ENCODE assay signal across 21 cellular contexts in genomic region chr16:76293980-76294690, GRCh38. TPM values are rescaled to one million over a fixed set of nuclear protein-coding genes. Genes with fewer than 3 reads are reported as not detected.
"Had no signal": no experiment of that assay in that cellular context is flagged by ENCODE, and none has a peak within 500 bp of the region (broad histone marks: within the 10 kb centered on the region; RNA-seq: fewer than 3 reads in every experiment).

No MANE protein-coding gene starts in this region.

- H3K27me3 Mint-ChIP-seq: activated CD4-positive, alpha-beta T cell treated with anti-CD3 and anti-CD28 coated beads, Interleukin-2, amount 10 ng/mL, durations not matched to agents 24 days and 14 days; activated CD8-positive, alpha-beta T cell treated with anti-CD3 and anti-CD28 coated beads for 36 hours; activated naive CD8-positive, alpha-beta T cell treated with anti-CD3 and anti-CD28 coated beads, Interleukin-2, amount 10 ng/mL, durations not matched to agents 7 days and 5 days; activated T-cell treated with anti-CD3 and anti-CD28 coated beads, Interleukin-2, amount 50 U/mL, for 24 hours; dendritic cell treated with granulocyte-macrophage colony-stimulating factor and Interleukin-4, amounts not matched to agents 40 ng/mL and 50 ng/mL, for 4 days had no signal

- H3K9me3 ChIP-seq: breast epithelium, esophagus muscularis mucosa, tibial nerve had no signal

- DNase-seq: activated CD4-positive, alpha-beta T cell treated with anti-CD3 and anti-CD28 coated beads, Interleukin-2, amount 10 ng/mL, durations not matched to agents 24 days and 14 days; activated CD8-positive, alpha-beta T cell treated with anti-CD3 and anti-CD28 coated beads for 36 hours; activated naive CD4-positive, alpha-beta T cell treated with Interleukin-2 at 50 U/mL for 16 hours; activated naive CD8-positive, alpha-beta T cell treated with anti-CD3 and anti-CD28 coated beads, Interleukin-2, amount 10 ng/mL, durations not matched to agents 7 days and 5 days; activated T-cell treated with anti-CD3 and anti-CD28 coated beads, Interleukin-2, amount 50 U/mL, for 24 hours; anterior cingulate cortex; effector CD8-positive, alpha-beta T cell; hippocampal formation; occipital lobe; stimulated activated naive CD8-positive, alpha-beta T cell treated with anti-CD3 and anti-CD28 coated beads, Interleukin-15, Interleukin-2, amounts not matched to agents 100 U/mL and 50 U/mL, for 24 hours had no signal

- H3K27ac ChIP-seq: breast epithelium, esophagus muscularis mucosa, foreskin keratinocyte, skin epidermis, tibial nerve had no signal

- H3K9me3 Mint-ChIP-seq: dendritic cell treated with granulocyte-macrophage colony-stimulating factor and Interleukin-4, amounts not matched to agents 40 ng/mL and 50 ng/mL, for 4 days; mesothelial cell of epicardium had no signal

- H3K4me1 Mint-ChIP-seq: activated CD4-positive, alpha-beta T cell treated with anti-CD3 and anti-CD28 coated beads, Interleukin-2, amount 10 ng/mL, durations not matched to agents 24 days and 14 days; activated naive CD8-positive, alpha-beta T cell treated with anti-CD3 and anti-CD28 coated beads, Interleukin-2, amount 10 ng/mL, durations not matched to agents 7 days and 5 days had no signal

- H3K36me3 Mint-ChIP-seq: activated naive CD8-positive, alpha-beta T cell treated with anti-CD3 and anti-CD28 coated beads, Interleukin-2, amount 10 ng/mL, durations not matched to agents 7 days and 5 days; mesothelial cell of epicardium had no signal

- H3K4me1 ChIP-seq: breast epithelium, esophagus muscularis mucosa, foreskin keratinocyte had no signal

- H3K27ac Mint-ChIP-seq: activated CD4-positive, alpha-beta T cell treated with anti-CD3 and anti-CD28 coated beads, Interleukin-2, amount 10 ng/mL, durations not matched to agents 24 days and 14 days; activated CD8-positive, alpha-beta T cell treated with anti-CD3 and anti-CD28 coated beads for 36 hours; activated naive CD8-positive, alpha-beta T cell treated with anti-CD3 and anti-CD28 coated beads, Interleukin-2, amount 10 ng/mL, durations not matched to agents 7 days and 5 days; activated T-cell treated with anti-CD3 and anti-CD28 coated beads, Interleukin-2, amount 50 U/mL, for 24 hours; activated T-helper 2 cell treated with anti-CD3 and anti-CD28 coated beads, Interferon-gamma antibody, Interleukin-2, Interleukin-4, amounts not matched to agents 10 μg/mL and 5 μg/mL and 100 μg/mL, durations not matched to agents 14 hours and 24 hours and 36 hours; dendritic cell treated with granulocyte-macrophage colony-stimulating factor and Interleukin-4, amounts not matched to agents 40 ng/mL and 50 ng/mL, for 4 days; mesothelial cell of epicardium; T-helper 1 cell treated with Interleukin-12 subunit alpha and Interleukin-12 subunit beta and Interleukin-4 antibody, amounts not matched to agents 30 μg/mL and 1 μg/mL, for 36 hours had no signal

- H3K27me3 ChIP-seq: breast epithelium, esophagus muscularis mucosa, foreskin keratinocyte, tibial nerve had no signal

- H3K4me3 ChIP-seq: breast epithelium, esophagus muscularis mucosa, lung, skin epidermis, tibial nerve had no signal

- ATAC-seq: activated CD8-positive, alpha-beta T cell treated with anti-CD3 and anti-CD28 coated beads for 36 hours; foreskin keratinocyte; left lobe of liver; stimulated activated naive CD8-positive, alpha-beta T cell treated with anti-CD3 and anti-CD28 coated beads, Interleukin-15, Interleukin-2, amounts not matched to agents 100 U/mL and 50 U/mL, for 24 hours had no signal

- H3K36me3 ChIP-seq: breast epithelium, esophagus muscularis mucosa, tibial nerve had no signal

- H3K4me3 Mint-ChIP-seq: activated CD4-positive, alpha-beta T cell treated with anti-CD3 and anti-CD28 coated beads, Interleukin-2, amount 10 ng/mL, durations not matched to agents 24 days and 14 days; activated CD8-positive, alpha-beta T cell treated with anti-CD3 and anti-CD28 coated beads for 36 hours; activated naive CD8-positive, alpha-beta T cell treated with anti-CD3 and anti-CD28 coated beads, Interleukin-2, amount 10 ng/mL, durations not matched to agents 7 days and 5 days; activated T-cell treated with anti-CD3 and anti-CD28 coated beads, Interleukin-2, amount 50 U/mL, for 24 hours; dendritic cell treated with granulocyte-macrophage colony-stimulating factor and Interleukin-4, amounts not matched to agents 40 ng/mL and 50 ng/mL, for 4 days; mesothelial cell of epicardium; T-helper 1 cell treated with Interleukin-12 subunit alpha and Interleukin-12 subunit beta and Interleukin-4 antibody, amounts not matched to agents 30 μg/mL and 1 μg/mL, for 36 hours had no signal

RNA-seq across cellular contexts. Expression of gene CNTNAP4, which starts 16.9 kb away (rescaled TPM):
- total RNA-seq: activated CD4-positive, alpha-beta T cell treated with anti-CD3 and anti-CD28 coated beads, Interleukin-2, amount 10 ng/mL, durations not matched to agents 24 days and 14 days; activated CD8-positive, alpha-beta T cell treated with anti-CD3 and anti-CD28 coated beads for 36 hours; activated naive CD8-positive, alpha-beta T cell treated with anti-CD3 and anti-CD28 coated beads, Interleukin-2, amount 10 ng/mL, durations not matched to agents 7 days and 5 days; activated T-helper 2 cell treated with anti-CD3 and anti-CD28 coated beads, Interferon-gamma antibody, Interleukin-2, Interleukin-4, amounts not matched to agents 10 μg/mL and 5 μg/mL and 100 μg/mL, durations not matched to agents 14 hours and 24 hours and 36 hours; breast epithelium; left lobe of liver had no signal
